In the genomic region with DNA sequence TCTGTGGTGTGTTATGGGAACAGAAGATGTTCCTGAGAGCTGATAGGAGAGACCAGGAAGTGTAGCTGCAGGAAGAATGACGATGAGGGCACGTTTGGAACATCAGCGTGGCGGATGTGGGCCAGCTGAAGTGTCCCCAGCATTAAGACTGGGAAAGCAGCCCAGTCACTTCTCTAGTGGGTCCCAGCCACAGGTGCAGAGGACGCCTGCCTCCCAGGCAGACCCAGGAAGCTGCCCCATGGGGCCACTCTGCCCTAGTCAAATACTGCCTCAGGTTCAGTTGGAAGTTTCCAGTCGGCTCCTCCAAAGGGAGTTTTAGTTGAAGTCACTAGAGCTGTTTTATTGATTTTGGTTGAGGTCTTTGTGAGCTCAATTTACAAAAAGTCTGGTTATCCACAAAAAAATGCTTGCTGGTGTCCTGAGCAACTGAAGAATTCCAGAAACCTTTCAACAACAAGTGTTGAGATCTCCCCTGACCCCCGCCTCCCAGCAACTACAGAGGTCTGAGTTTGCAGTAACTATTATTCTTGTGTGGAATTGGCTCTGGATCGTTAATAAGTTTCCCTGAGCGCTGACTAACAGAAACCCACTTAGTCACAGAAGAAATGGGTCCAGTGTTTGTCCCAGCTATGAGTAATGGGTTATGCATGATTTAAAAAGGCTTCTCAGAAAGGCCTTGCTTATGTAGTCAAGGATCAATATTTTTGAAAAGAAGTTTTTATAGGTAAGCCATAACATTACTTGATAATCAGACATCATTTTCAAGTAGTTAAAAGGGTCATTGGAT, we compare ENCODE assay signal across 1 cellular context.
TF ChIP-seq lines count a peak whose summit lies in the region.

No MANE protein-coding gene starts in this region.

TF ChIP-seq in HepG2, 621 proteins besides CTCF, POLR2A, EP300 and RAD21 (continued from another document and continues in another):
- TF ChIP-seq, protein P1, sequence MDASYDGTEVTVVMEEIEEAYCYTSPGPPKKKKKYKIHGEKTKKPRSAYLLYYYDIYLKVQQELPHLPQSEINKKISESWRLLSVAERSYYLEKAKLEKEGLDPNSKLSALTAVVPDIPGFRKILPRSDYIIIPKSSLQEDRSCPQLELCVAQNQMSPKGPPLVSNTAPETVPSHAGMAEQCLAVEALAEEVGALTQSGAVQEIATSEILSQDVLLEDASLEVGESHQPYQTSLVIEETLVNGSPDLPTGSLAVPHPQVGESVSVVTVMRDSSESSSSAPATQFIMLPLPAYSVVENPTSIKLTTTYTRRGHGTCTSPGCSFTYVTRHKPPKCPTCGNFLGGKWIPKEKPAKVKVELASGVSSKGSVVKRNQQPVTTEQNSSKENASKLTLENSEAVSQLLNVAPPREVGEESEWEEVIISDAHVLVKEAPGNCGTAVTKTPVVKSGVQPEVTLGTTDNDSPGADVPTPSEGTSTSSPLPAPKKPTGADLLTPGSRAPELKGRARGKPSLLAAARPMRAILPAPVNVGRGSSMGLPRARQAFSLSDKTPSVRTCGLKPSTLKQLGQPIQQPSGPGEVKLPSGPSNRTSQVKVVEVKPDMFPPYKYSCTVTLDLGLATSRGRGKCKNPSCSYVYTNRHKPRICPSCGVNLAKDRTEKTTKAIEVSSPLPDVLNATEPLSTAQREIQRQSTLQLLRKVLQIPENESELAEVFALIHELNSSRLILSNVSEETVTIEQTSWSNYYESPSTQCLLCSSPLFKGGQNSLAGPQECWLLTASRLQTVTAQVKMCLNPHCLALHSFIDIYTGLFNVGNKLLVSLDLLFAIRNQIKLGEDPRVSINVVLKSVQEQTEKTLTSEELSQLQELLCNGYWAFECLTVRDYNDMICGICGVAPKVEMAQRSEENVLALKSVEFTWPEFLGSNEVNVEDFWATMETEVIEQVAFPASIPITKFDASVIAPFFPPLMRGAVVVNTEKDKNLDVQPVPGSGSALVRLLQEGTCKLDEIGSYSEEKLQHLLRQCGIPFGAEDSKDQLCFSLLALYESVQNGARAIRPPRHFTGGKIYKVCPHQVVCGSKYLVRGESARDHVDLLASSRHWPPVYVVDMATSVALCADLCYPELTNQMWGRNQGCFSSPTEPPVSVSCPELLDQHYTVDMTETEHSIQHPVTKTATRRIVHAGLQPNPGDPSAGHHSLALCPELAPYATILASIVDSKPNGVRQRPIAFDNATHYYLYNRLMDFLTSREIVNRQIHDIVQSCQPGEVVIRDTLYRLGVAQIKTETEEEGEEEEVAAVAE (CRISPR knock-in tag; IDR thresholded peaks at IDR 0.05; ENCODE audit: borderline replicate concordance), result 0 out of 2 replicates have a peak, but pooled peaks have one; percentile 21
- TF ChIP-seq ZNF543 (CRISPR knock-in tag; IDR thresholded peaks at IDR 0.05) (peak; percentile 62; the same call in 1 of the 2 replicates), ISL2 (CRISPR knock-in tag; IDR thresholded peaks at IDR 0.05) (peak; percentile 81), SNRNP70 (IDR thresholded peaks at IDR 0.05; ENCODE audit: low read depth, low read length) (no peak), ZNF160 (CRISPR knock-in tag; IDR thresholded peaks at IDR 0.05) (no peak), SCMH1 (CRISPR knock-in tag; IDR thresholded peaks at IDR 0.05; ENCODE audit: borderline replicate concordance) (no peak), ZBTB8A (CRISPR knock-in tag; IDR thresholded peaks at IDR 0.05; ENCODE audit: borderline replicate concordance, low read depth) (no peak), FOXO1 (CRISPR knock-in tag; IDR thresholded peaks at IDR 0.05) (peak; percentile 40; the same call in 1 of the 2 replicates), ZNF674 (CRISPR knock-in tag; IDR thresholded peaks at IDR 0.05; ENCODE audit: low read depth) (no peak), SIX1 (CRISPR knock-in tag; IDR thresholded peaks at IDR 0.05; ENCODE audit: borderline replicate concordance) (peak; percentile 86), CHD2 (IDR thresholded peaks at IDR 0.05; ENCODE audit: low read depth, low read length) (no peak), SRY (CRISPR knock-in tag; IDR thresholded peaks at IDR 0.05) (no peak), ZNF644 (CRISPR knock-in tag; IDR thresholded peaks at IDR 0.05; ENCODE audit: low read depth) (peak; percentile 31; the same call in 1 of the 2 replicates), STAG1 (CRISPR knock-in tag; IDR thresholded peaks at IDR 0.05) (0 out of 2 replicates have a peak, but pooled peaks have one; percentile 19), AGO1 (IDR thresholded peaks at IDR 0.05; ENCODE audit: low read depth, low read length, poor library complexity, severe bottlenecking) (no peak), ZNF350 (CRISPR knock-in tag; IDR thresholded peaks at IDR 0.05; ENCODE audit: borderline replicate concordance, low read depth) (peak; percentile 85; the same call in 1 of the 2 replicates), ZNF546 (CRISPR knock-in tag; conservative IDR thresholded peaks at IDR 0.05) (no peak), PPARG (CRISPR knock-in tag; conservative IDR thresholded peaks at IDR 0.05) (no peak; the same call in 1 of the 2 replicates), GTF3A (CRISPR knock-in tag; conservative IDR thresholded peaks at IDR 0.05) (no peak), ZSCAN20 (CRISPR knock-in tag; IDR thresholded peaks at IDR 0.05; ENCODE audit: borderline replicate concordance) (no peak), TAF15 (IDR thresholded peaks at IDR 0.05; ENCODE audit: low read depth, low read length, poor library complexity, severe bottlenecking) (no peak), ONECUT2 (CRISPR knock-in tag; IDR thresholded peaks at IDR 0.05) (peak; percentile 95), ZNF547 (CRISPR knock-in tag; IDR thresholded peaks at IDR 0.05) (no peak), RFXANK (CRISPR knock-in tag; IDR thresholded peaks at IDR 0.05) (0 out of 2 replicates have a peak, but pooled peaks have one; percentile 40), NFE2L2 (IDR thresholded peaks at IDR 0.05; ENCODE audit: low read length) (no peak), ZNF75D (CRISPR knock-in tag; IDR thresholded peaks at IDR 0.05; ENCODE audit: borderline replicate concordance) (no peak), POGZ (CRISPR knock-in tag; IDR thresholded peaks at IDR 0.05) (peak; percentile 69; the same call in 1 of the 2 replicates), GATA4 (IDR thresholded peaks at IDR 0.05; ENCODE audit: borderline replicate concordance, low read depth) (peak; percentile 46; the same call in 1 of the 2 replicates), ZNF558 (CRISPR knock-in tag; IDR thresholded peaks at IDR 0.05; ENCODE audit: borderline replicate concordance) (no peak)
- TF ChIP-seq, protein P2, sequence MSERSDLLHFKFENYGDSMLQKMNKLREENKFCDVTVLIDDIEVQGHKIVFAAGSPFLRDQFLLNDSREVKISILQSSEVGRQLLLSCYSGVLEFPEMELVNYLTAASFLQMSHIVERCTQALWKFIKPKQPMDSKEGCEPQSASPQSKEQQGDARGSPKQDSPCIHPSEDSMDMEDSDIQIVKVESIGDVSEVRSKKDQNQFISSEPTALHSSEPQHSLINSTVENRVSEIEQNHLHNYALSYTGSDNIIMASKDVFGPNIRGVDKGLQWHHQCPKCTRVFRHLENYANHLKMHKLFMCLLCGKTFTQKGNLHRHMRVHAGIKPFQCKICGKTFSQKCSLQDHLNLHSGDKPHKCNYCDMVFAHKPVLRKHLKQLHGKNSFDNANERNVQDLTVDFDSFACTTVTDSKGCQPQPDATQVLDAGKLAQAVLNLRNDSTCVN (CRISPR knock-in tag; IDR thresholded peaks at IDR 0.05; ENCODE audit: borderline replicate concordance), result peak; percentile 99
- TF ChIP-seq, protein P3, sequence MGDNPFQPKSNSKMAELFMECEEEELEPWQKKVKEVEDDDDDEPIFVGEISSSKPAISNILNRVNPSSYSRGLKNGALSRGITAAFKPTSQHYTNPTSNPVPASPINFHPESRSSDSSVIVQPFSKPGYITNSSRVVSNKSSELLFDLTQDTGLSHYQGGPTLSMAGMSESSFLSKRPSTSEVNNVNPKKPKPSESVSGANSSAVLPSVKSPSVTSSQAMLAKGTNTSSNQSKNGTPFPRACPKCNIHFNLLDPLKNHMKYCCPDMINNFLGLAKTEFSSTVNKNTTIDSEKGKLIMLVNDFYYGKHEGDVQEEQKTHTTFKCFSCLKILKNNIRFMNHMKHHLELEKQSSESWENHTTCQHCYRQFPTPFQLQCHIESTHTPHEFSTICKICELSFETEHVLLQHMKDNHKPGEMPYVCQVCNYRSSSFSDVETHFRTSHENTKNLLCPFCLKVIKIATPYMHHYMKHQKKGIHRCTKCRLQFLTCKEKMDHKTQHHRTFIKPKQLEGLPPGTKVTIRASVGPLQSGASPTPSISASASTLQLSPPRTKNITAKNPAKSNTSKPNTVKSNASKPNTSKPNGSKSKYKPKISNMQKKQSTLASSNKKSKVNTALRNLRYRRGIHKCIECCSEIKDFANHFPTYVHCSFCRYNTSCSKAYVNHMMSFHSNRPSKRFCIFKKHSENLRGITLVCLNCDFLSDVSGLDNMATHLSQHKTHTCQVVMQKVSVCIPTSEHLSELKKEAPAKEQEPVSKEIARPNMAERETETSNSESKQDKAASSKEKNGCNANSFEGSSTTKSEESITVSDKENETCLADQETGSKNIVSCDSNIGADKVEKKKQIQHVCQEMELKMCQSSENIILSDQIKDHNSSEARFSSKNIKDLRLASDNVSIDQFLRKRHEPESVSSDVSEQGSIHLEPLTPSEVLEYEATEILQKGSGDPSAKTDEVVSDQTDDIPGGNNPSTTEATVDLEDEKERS (CRISPR knock-in tag; IDR thresholded peaks at IDR 0.05), result peak; percentile 55; the same call in 1 of the 2 replicates
- TF ChIP-seq, protein P4, sequence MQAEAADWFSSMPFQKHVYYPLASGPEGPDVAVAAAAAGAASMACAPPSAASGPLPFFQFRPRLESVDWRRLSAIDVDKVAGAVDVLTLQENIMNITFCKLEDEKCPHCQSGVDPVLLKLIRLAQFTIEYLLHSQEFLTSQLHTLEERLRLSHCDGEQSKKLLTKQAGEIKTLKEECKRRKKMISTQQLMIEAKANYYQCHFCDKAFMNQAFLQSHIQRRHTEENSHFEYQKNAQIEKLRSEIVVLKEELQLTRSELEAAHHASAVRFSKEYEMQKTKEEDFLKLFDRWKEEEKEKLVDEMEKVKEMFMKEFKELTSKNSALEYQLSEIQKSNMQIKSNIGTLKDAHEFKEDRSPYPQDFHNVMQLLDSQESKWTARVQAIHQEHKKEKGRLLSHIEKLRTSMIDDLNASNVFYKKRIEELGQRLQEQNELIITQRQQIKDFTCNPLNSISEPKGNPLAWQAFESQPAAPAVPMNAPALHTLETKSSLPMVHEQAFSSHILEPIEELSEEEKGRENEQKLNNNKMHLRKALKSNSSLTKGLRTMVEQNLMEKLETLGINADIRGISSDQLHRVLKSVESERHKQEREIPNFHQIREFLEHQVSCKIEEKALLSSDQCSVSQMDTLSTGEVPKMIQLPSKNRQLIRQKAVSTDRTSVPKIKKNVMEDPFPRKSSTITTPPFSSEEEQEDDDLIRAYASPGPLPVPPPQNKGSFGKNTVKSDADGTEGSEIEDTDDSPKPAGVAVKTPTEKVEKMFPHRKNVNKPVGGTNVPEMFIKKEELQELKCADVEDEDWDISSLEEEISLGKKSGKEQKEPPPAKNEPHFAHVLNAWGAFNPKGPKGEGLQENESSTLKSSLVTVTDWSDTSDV (CRISPR knock-in tag; IDR thresholded peaks at IDR 0.05), result no peak
- TF ChIP-seq, protein P5, sequence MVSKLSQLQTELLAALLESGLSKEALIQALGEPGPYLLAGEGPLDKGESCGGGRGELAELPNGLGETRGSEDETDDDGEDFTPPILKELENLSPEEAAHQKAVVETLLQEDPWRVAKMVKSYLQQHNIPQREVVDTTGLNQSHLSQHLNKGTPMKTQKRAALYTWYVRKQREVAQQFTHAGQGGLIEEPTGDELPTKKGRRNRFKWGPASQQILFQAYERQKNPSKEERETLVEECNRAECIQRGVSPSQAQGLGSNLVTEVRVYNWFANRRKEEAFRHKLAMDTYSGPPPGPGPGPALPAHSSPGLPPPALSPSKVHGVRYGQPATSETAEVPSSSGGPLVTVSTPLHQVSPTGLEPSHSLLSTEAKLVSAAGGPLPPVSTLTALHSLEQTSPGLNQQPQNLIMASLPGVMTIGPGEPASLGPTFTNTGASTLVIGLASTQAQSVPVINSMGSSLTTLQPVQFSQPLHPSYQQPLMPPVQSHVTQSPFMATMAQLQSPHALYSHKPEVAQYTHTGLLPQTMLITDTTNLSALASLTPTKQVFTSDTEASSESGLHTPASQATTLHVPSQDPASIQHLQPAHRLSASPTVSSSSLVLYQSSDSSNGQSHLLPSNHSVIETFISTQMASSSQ (IDR thresholded peaks at IDR 0.05; ENCODE audit: low read depth), result no peak
- TF ChIP-seq, protein P5 (CRISPR knock-in tag; IDR thresholded peaks at IDR 0.05; ENCODE audit: borderline replicate concordance), result peak; percentile 50; the same call in 1 of the 2 replicates
- TF ChIP-seq, protein P6, sequence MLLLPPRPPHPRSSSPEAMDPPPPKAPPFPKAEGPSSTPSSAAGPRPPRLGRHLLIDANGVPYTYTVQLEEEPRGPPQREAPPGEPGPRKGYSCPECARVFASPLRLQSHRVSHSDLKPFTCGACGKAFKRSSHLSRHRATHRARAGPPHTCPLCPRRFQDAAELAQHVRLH (CRISPR knock-in tag; IDR thresholded peaks at IDR 0.05; ENCODE audit: borderline replicate concordance, low read depth), result no peak
- TF ChIP-seq, protein P7, sequence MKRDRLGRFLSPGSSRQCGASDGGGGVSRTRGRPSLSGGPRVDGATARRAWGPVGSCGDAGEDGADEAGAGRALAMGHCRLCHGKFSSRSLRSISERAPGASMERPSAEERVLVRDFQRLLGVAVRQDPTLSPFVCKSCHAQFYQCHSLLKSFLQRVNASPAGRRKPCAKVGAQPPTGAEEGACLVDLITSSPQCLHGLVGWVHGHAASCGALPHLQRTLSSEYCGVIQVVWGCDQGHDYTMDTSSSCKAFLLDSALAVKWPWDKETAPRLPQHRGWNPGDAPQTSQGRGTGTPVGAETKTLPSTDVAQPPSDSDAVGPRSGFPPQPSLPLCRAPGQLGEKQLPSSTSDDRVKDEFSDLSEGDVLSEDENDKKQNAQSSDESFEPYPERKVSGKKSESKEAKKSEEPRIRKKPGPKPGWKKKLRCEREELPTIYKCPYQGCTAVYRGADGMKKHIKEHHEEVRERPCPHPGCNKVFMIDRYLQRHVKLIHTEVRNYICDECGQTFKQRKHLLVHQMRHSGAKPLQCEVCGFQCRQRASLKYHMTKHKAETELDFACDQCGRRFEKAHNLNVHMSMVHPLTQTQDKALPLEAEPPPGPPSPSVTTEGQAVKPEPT (CRISPR knock-in tag; IDR thresholded peaks at IDR 0.05; ENCODE audit: low read depth), result no peak
